34 cellular contexts compared by ENCODE assay signal in the genomic region with DNA sequence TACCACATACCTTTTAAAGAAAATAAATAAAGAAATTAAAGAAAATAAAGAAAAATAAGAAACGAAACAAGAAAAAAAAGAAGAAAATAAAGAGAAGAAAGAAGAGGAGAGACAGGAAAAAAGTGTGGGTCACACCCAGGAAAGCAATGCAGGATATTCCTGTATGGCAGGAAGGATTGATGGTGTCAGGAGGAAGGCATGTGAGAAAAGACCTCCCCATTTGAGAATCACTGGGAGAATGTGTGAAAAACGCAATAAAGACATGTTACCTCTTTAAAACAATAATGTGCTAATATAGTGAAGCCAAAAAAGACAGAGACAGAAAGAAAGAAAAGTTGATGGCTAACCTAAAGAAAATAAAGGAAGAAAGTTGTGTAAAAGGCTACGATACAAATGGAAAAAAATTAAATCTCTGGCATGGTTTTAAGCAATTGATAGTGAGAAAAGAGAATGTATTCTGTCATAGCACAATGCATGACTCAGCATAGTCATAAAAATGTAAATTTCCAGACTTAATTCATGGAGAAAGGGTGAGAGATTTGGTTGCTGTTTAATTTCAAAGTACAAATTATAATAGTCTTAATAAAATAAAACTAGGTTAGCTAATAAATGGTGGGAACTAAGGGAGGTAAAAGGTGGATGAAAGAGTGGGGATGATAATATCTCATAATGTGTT. TPM values are rescaled to one million over a fixed set of nuclear protein-coding genes. Genes with fewer than 3 reads are reported as not detected.
DNase-seq lines count a peak whose midpoint lies in the region; ATAC-seq and TF ChIP-seq lines count a peak whose summit lies in the region.
"Had no signal": no experiment of that assay in that cellular context is flagged by ENCODE, and none has a peak within 500 bp of the region (broad histone marks: within the 10 kb centered on the region; RNA-seq: fewer than 3 reads in every experiment).

No MANE protein-coding gene starts in this region.

- no peaks in the 10 kb centered on the region for H3K9me3 Mint-ChIP-seq in endothelial cell (ENCODE audit: unreplicated experiment)
- H3K9me3 Mint-ChIP-seq in natural killer cell treated with Interleukin-12 subunit alpha and Interleukin-12 subunit beta and Interleukin-15 and Interleukin-18, amount 100 ng/mL, for 72 hours = peaks cover 23% of the 10 kb centered on the region

- H3K9me3 ChIP-seq in psoas muscle (peaks cover 17% of the 10 kb centered on the region), transverse colon (no peaks in the 10 kb centered on the region)
- H3K9me3 ChIP-seq: thoracic aorta, uterus had no signal

- no peak overlapping the region for H3K4me3 Mint-ChIP-seq in endothelial cell (ENCODE audit: unreplicated experiment)
- H3K4me3 Mint-ChIP-seq in natural killer cell treated with Interleukin-12 subunit alpha and Interleukin-12 subunit beta and Interleukin-15 and Interleukin-18, amount 100 ng/mL, for 72 hours = no peak overlapping the region
- H3K4me3 Mint-ChIP-seq: memory B cell, neural progenitor cell had no signal

- H3K27ac ChIP-seq in psoas muscle = no peak overlapping the region
- H3K27ac ChIP-seq in transverse colon = no peak overlapping the region
- H3K27ac ChIP-seq: BLaER1 treated with 17β-estradiol and CSF1 and Interleukin-3, amounts not matched to agents 10 nM and 100 nM; gastroesophageal sphincter; neural progenitor cell; parathyroid adenoma; right atrium auricular region; spleen; thoracic aorta; uterus had no signal

- in situ Hi-C loops in transverse colon (cut with MboI; ENCODE audit: low pct_ligation_motif_present in 1 of 4, low pct_unique_long_range_greater_than_20kb in 1 of 4, low sequenced_read_pairs in 3 of 4) = loop anchor here in 1 of 4 donors (10.0 kb wide), 1 partner anchor 792 kb away; no protein-coding TSS in a partner anchor

- peaks cover 12% of the 10 kb centered on the region for H3K4me1 Mint-ChIP-seq in endothelial cell (ENCODE audit: unreplicated experiment)
- H3K4me1 Mint-ChIP-seq in natural killer cell treated with Interleukin-12 subunit alpha and Interleukin-12 subunit beta and Interleukin-15 and Interleukin-18, amount 100 ng/mL, for 72 hours (ENCODE audit: low read depth in 2 of 2) = no peaks in the 10 kb centered on the region
- H3K4me1 Mint-ChIP-seq: memory B cell, neural progenitor cell had no signal

- peak overlapping the region; percentile 76 for H3K27ac Mint-ChIP-seq in endothelial cell (ENCODE audit: unreplicated experiment)
- no peak overlapping the region for H3K27ac Mint-ChIP-seq in natural killer cell treated with Interleukin-12 subunit alpha and Interleukin-12 subunit beta and Interleukin-15 and Interleukin-18, amount 100 ng/mL, for 72 hours
- H3K27ac Mint-ChIP-seq: memory B cell, neural progenitor cell had no signal

- H3K27me3 ChIP-seq in psoas muscle (ENCODE audit: insufficient read depth in 3 of 3, low read length in 2 of 3) = no peaks in the 10 kb centered on the region
- no peaks in the 10 kb centered on the region for H3K27me3 ChIP-seq in transverse colon
- H3K27me3 ChIP-seq: BLaER1 treated with 17β-estradiol and CSF1 and Interleukin-3, amounts not matched to agents 10 nM and 100 nM; gastroesophageal sphincter; neural progenitor cell; right atrium auricular region; spleen; uterus had no signal

- peaks cover 2% of the 10 kb centered on the region for H3K27me3 Mint-ChIP-seq in endothelial cell (ENCODE audit: unreplicated experiment)
- H3K27me3 Mint-ChIP-seq in natural killer cell treated with Interleukin-12 subunit alpha and Interleukin-12 subunit beta and Interleukin-15 and Interleukin-18, amount 100 ng/mL, for 72 hours = no peaks in the 10 kb centered on the region
- H3K27me3 Mint-ChIP-seq: memory B cell had no signal

- no peak for TF ChIP-seq CTCF in endothelial cell (IDR thresholded peaks at IDR 0.05; ENCODE audit: unreplicated experiment)
- TF ChIP-seq CTCF in psoas muscle (IDR thresholded peaks at IDR 0.05) = no peak
- no peak for TF ChIP-seq CTCF in transverse colon (IDR thresholded peaks at IDR 0.05)

- no peak for ATAC-seq in natural killer cell treated with Interleukin-12 subunit alpha and Interleukin-12 subunit beta and Interleukin-15 and Interleukin-18, amount 100 ng/mL, for 72 hours
- no peak for ATAC-seq in psoas muscle
- ATAC-seq: gastroesophageal sphincter; left colon; Panc1; stimulated activated naive CD8-positive, alpha-beta T cell treated with anti-CD3 and anti-CD28 coated beads, Interleukin-15, Interleukin-2, amounts not matched to agents 100 U/mL and 50 U/mL, for 24 hours had no signal

- no peak for TF ChIP-seq EP300 in transverse colon (IDR thresholded peaks at IDR 0.05; ENCODE audit: low read depth)

- H3K4me1 ChIP-seq in psoas muscle (no peaks in the 10 kb centered on the region), transverse colon (no peaks in the 10 kb centered on the region)
- H3K4me1 ChIP-seq: gastroesophageal sphincter, neural progenitor cell, parathyroid adenoma, right atrium auricular region, spleen, uterus had no signal

- TF ChIP-seq POLR2A in transverse colon (IDR thresholded peaks at IDR 0.05) = no peak

- no peak overlapping the region for H3K4me3 ChIP-seq in psoas muscle
- no peak overlapping the region for H3K4me3 ChIP-seq in transverse colon
- H3K4me3 ChIP-seq: BLaER1 treated with 17β-estradiol and CSF1 and Interleukin-3, amounts not matched to agents 10 nM and 100 nM; gastroesophageal sphincter; neural progenitor cell; right atrium auricular region; spleen; thoracic aorta; uterus had no signal

- no peaks in the 10 kb centered on the region for H3K36me3 Mint-ChIP-seq in endothelial cell (ENCODE audit: low read depth, unreplicated experiment)
- H3K36me3 Mint-ChIP-seq in natural killer cell treated with Interleukin-12 subunit alpha and Interleukin-12 subunit beta and Interleukin-15 and Interleukin-18, amount 100 ng/mL, for 72 hours = peaks cover 5% of the 10 kb centered on the region
- H3K36me3 Mint-ChIP-seq: memory B cell, neural progenitor cell had no signal

- DNase-seq in Daoy (ENCODE audit: low read depth) = peak; percentile 36
- DNase-seq in M059J (ENCODE audit: low read depth) = peak; percentile 50
- DNase-seq in endothelial cell (ENCODE audit: low spot score) = no peak
- DNase-seq in renal cortical epithelial cell (ENCODE audit: low read depth) = peak; percentile 22
- DNase-seq in natural killer cell treated with Interleukin-12 subunit alpha and Interleukin-12 subunit beta and Interleukin-15 and Interleukin-18, amount 100 ng/mL, for 72 hours (ENCODE audit: low spot score) = no peak
- no peak for DNase-seq in psoas muscle
- DNase-seq in transverse colon = no peak
- DNase-seq: activated CD4-positive, alpha-beta T cell treated with anti-CD3 and anti-CD28 coated beads, Interleukin-2, amount 50 U/mL, for 4 hours; activated gamma-delta T cell treated with Interleukin-2 at 50 U/mL for 16 hours; activated T-cell treated with anti-CD3 and anti-CD28 coated beads, Interleukin-2, amount 50 U/mL, for 48 hours; COR-L47; DMS53; H7; hypothalamus; left colon; NCI-H1105 treated with DMSO at 0.1 percent for 48 hours; NCI-H2029 treated with DMSO at 0.1 percent for 48 hours; NCI-H526 treated with DMSO at 0.1 percent for 48 hours; SHP77; spleen; stimulated activated CD4-positive, alpha-beta T cell treated with anti-CD3 and anti-CD28 coated beads, Interleukin-2, amount 100 ng/mL, for 24 hours; stimulated activated naive CD8-positive, alpha-beta T cell treated with anti-CD3 and anti-CD28 coated beads, Interleukin-15, Interleukin-2, amounts not matched to agents 100 U/mL and 50 U/mL, for 24 hours; T-helper 2 cell; uterus had no signal

- H3K36me3 ChIP-seq in psoas muscle (ENCODE audit: insufficient read depth in 1 of 2, low read depth in 1 of 2) (no peaks in the 10 kb centered on the region), transverse colon (no peaks in the 10 kb centered on the region)
- H3K36me3 ChIP-seq: BLaER1 treated with 17β-estradiol and CSF1 and Interleukin-3, amounts not matched to agents 10 nM and 100 nM; gastroesophageal sphincter; neural progenitor cell; right atrium auricular region; spleen; thoracic aorta; uterus had no signal

- intact Hi-C loops in psoas muscle (cut with DNase I) (no loop called here), transverse colon (cut with DNase I; ENCODE audit: low total_unique reads) (no loop called here)

- 56 to 74% (median 62%) methylated on average over 3 of the region's 3 CpGs for WGBS in psoas muscle, 3 donors
- 64 to 70% methylated on average over 3 of the region's 3 CpGs for WGBS in transverse colon (ENCODE audit: low coverage in 1 of 2), 2 donors

RNA-seq across cellular contexts. Expression of a gene that starts 24.3 kb away (rescaled TPM):
- 1.8 and 4.5 TPM in 2 replicates for total RNA-seq in Daoy (2014; rRNA removed; shearing (Covaris generic))
- 10.6 and 16.7 TPM in 2 replicates for total RNA-seq in M059J (2014; rRNA removed; shearing (Covaris generic))
- 1.8 TPM for total RNA-seq in endothelial cell (ENCODE audit: unreplicated experiment)
- not detected in 2 replicates for total RNA-seq in renal cortical epithelial cell
- not detected for total RNA-seq in natural killer cell treated with Interleukin-12 subunit alpha and Interleukin-12 subunit beta and Interleukin-15 and Interleukin-18, amount 100 ng/mL, for 72 hours
- 1 to 10 TPM in 2 of 4 donors, not detected in 2; 5.4 to 5.5 TPM for total RNA-seq in psoas muscle
- under 1 TPM in 1 of 3 donors, not detected in 2; under 0.01 TPM for polyA plus RNA-seq in psoas muscle
- total RNA-seq in transverse colon = not detected
- total RNA-seq: dermis microvascular lymphatic vessel endothelial cell, G401, left colon, right atrium auricular region, uterus had no signal

Comparison
In these comparisons a context has a peak if more than half of its experiments do, and no peak if none do; other contexts are left out.
1. DNase-seq: peak in Daoy (single experiment), M059J (single experiment) and renal cortical epithelial cell (single experiment); none in endothelial cell (single experiment), natural killer cell treated with Interleukin-12 subunit alpha and Interleukin-12 subunit beta and Interleukin-15 and Interleukin-18, amount 100 ng/mL, for 72 hours (single experiment), psoas muscle (0 of 2) and transverse colon (single experiment).